Comparison of ENCODE assay signal across 26 cellular contexts in genomic region chr4:161916010-161916409, GRCh38.
"Had no signal": no experiment of that assay in that cellular context is flagged by ENCODE, and none has a peak within 500 bp of the region (broad histone marks: within the 10 kb centered on the region; RNA-seq: fewer than 3 reads in every experiment).

No MANE protein-coding gene starts in this region.

- DNase-seq: activated B cell treated with CpG ODN at 0.5 μM for 24 hours; activated CD4-positive, alpha-beta memory T cell treated with anti-CD3 and anti-CD28 coated beads for 36 hours; activated CD4-positive, alpha-beta T cell treated with anti-CD3 and anti-CD28 coated beads for 4 hours; activated CD4-positive, alpha-beta T cell treated with anti-CD3 and anti-CD28 coated beads, Interleukin-2, amount 10 ng/mL, durations not matched to agents 24 days and 14 days; activated CD4-positive, alpha-beta T cell treated with anti-CD3 and anti-CD28 coated beads, Interleukin-2, amount 50 U/mL, for 1 hour; activated CD4-positive, alpha-beta T cell treated with anti-CD3 and anti-CD28 coated beads, Interleukin-2, amount 50 U/mL, for 4 hours; activated CD4-positive, CD25-positive, alpha-beta regulatory T cell treated with anti-CD3 and anti-CD28 coated beads, Interleukin-2, amount 50 U/mL, for 72 hours; activated CD8-positive, alpha-beta memory T cell treated with anti-CD3 and anti-CD28 coated beads, Interleukin-2, amount 50 U/mL, for 4 hours; activated CD8-positive, alpha-beta T cell treated with anti-CD3 and anti-CD28 coated beads for 36 hours; activated effector memory CD4-positive, alpha-beta T cell treated with anti-CD3 and anti-CD28 coated beads, Interleukin-2, amount 50 U/mL, for 16 hours; activated naive CD4-positive, alpha-beta T cell treated with anti-CD3 and anti-CD28 coated beads, Interleukin-2, amount 10 ng/mL, durations not matched to agents 7 days and 5 days; activated naive CD4-positive, alpha-beta T cell treated with Interleukin-2 at 50 U/mL for 16 hours; activated naive CD8-positive, alpha-beta T cell treated with anti-CD3 and anti-CD28 coated beads, Interleukin-2, amount 10 ng/mL, durations not matched to agents 7 days and 5 days; activated naive CD8-positive, alpha-beta T cell treated with anti-CD3 and anti-CD28 coated beads, Interleukin-2, amount 50 U/mL, for 24 hours; activated T-cell treated with anti-CD3 and anti-CD28 coated beads for 4 hours; activated T-cell treated with anti-CD3 and anti-CD28 coated beads, Interleukin-2, amount 50 U/mL, for 1 hour; activated T-cell treated with anti-CD3 and anti-CD28 coated beads, Interleukin-2, amount 50 U/mL, for 4 hours; activated T-cell treated with anti-CD3 and anti-CD28 coated beads, Interleukin-2, amount 50 U/mL, for 72 hours; amygdala; anterior cingulate cortex; central memory CD4-positive, alpha-beta T cell; T-helper 2 cell; T-helper 9 cell had no signal

- H3K4me1 ChIP-seq: ascending aorta had no signal

- H3K27ac ChIP-seq: ascending aorta, VCaP had no signal

- H3K27me3 ChIP-seq: ascending aorta had no signal

- H3K4me3 ChIP-seq: ascending aorta had no signal

- H3K9me3 ChIP-seq: ascending aorta had no signal

- ATAC-seq: activated CD8-positive, alpha-beta T cell treated with anti-CD3 and anti-CD28 coated beads for 36 hours; activated naive CD8-positive, alpha-beta T cell treated with anti-CD3 and anti-CD28 coated beads, Interleukin-2, amount 50 U/mL, for 24 hours; activated T-cell treated with anti-CD3 and anti-CD28 coated beads, Interleukin-2, amount 50 U/mL, for 4 hours; activated T-cell treated with anti-CD3 and anti-CD28 coated beads, Interleukin-2, amount 50 U/mL, for 72 hours; activated T-helper 17 cell treated with anti-CD3 and anti-CD28 coated beads, Interleukin-2, amount 50 U/mL, for 72 hours had no signal

- H3K36me3 ChIP-seq: ascending aorta had no signal
